8 cellular contexts compared by ENCODE assay signal in the genomic region with DNA sequence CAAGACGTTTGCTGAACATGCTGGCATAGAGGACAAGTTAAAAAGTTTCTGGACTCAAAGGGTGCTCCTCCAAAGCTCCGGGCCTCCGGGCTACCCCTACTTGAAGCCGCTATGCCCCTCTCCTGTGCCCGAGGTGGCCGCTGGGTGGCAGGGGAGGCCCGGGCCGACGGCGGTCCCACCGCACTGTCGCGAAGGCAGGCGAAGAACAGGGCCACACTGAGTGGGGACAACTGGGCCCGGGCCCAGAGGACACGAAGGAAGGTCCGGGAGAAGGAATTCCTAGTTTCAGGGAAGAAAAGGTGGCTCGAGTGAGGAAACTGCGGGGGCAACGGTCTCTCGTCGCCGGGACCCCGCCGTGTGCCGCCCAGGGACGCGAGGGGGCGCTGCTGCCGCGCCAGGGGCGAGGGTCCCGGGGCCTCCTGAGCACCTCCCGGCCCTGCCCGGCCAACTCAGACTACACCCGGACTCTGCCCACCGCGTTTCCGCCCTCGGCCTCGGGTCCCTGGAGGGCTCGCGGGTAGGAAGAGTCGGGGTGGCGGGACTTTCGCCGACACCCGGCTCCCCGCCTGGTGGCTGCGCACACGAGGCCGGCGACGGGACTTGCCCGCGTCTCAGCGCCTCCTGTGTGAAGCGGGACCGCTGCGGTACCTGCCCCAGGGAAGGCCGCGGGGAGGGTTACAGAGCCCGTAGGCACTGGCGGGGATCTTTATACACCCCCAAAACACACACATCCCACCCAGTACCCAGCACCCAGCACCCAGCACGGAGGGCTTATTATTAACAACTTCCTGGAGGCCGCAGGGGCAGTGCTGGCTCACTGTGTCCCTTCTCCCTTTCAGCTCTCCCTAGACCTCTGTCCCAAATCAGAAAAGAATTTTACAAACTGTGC. TPM values are rescaled to one million over a fixed set of nuclear protein-coding genes. Genes with fewer than 3 reads are reported as not detected.
A peak's percentile ranks its signal among the peaks of the same experiment; 100 is the strongest.
DNase-seq lines count a peak whose midpoint lies in the region; ATAC-seq and TF ChIP-seq lines count a peak whose summit lies in the region.

No MANE protein-coding gene starts in this region.

- H3K27me3 ChIP-seq in HCT116 (ENCODE audit: insufficient read depth, low read length) (no peaks in the 10 kb centered on the region), liver (ENCODE audit: control insufficient read depth in 4 of 4, insufficient read depth in 4 of 4, low read length in 3 of 4) (no peaks in the 10 kb centered on the region)

- H3K9ac ChIP-seq in HCT116 (ENCODE audit: low read length) (no peak overlapping the region), liver (ENCODE audit: low read depth in 1 of 2, low read length in 2 of 2) (peak overlapping the region; percentile 59 to 64)

- DNase-seq in GM10248 (ENCODE audit: extremely low spot score), result peak; percentile 88
- no peak for DNase-seq in HCT116 (ENCODE audit: low read depth, low spot score)
- DNase-seq in NAMALWA (ENCODE audit: low spot score), result peak; percentile 86
- DNase-seq in activated CD4-positive, alpha-beta T cell treated with anti-CD3 and anti-CD28 coated beads, Interleukin-2, amount 50 U/mL, for 1 hour, result peak; percentile 64
- DNase-seq in stimulated activated CD4-positive, alpha-beta T cell treated with anti-CD3 and anti-CD28 coated beads, Interleukin-2, amount 100 ng/mL, for 48 hours, result peak; percentile 67 to 73
- no peak for DNase-seq in T1000 (lab: John Stamatoyannopoulos, UW)

- no peak overlapping the region for H3K4me2 ChIP-seq in HCT116 (ENCODE audit: low read length)

- H2AFZ ChIP-seq in HCT116 (ENCODE audit: low read depth, low read length, poor library complexity, severe bottlenecking), result peak overlapping the region; percentile 14

- H3K36me3 ChIP-seq in HCT116 (ENCODE audit: control insufficient read depth in 1 of 2, insufficient read depth in 2 of 2, low read length in 2 of 2) (no peaks in the 10 kb centered on the region), liver (ENCODE audit: control insufficient read depth in 4 of 4, insufficient read depth in 3 of 4, low read depth in 1 of 4, low read length in 3 of 4) (no peaks in the 10 kb centered on the region)

- WGBS in liver, result 6% methylated on average over 66 of the region's 66 CpGs

- CTCF ChIA-PET in GM10248 (lab: Yijun Ruan, JAX) (interaction anchor here (0.6 to 2.1 kb wide), 32 partner anchors 9 to 330 kb away, joined by 3 to 15 read pairs (median 3); no protein-coding TSS in a partner anchor), HCT116 (lab: Charles Lee) (no interaction called here)

- H3K9me3 ChIP-seq in HCT116 (ENCODE audit: control insufficient read depth in 1 of 2, insufficient read depth in 1 of 2, low read depth in 1 of 2, low read length in 2 of 2) (no peaks in the 10 kb centered on the region), liver (ENCODE audit: control insufficient read depth in 4 of 4, low read length in 3 of 4) (no peaks in the 10 kb centered on the region)

- POLR2A ChIA-PET in GM10248 (lab: Yijun Ruan, JAX), result no interaction called here
- POLR2A ChIA-PET in HCT116 (lab: Charles Lee), result no interaction called here

- H3K27ac ChIP-seq in HCT116 (ENCODE audit: low read depth, low read length) (no peak overlapping the region), liver (ENCODE audit: low read depth in 1 of 2, low read length in 2 of 2) (no peak overlapping the region)

- peaks cover 21% of the 10 kb centered on the region for H3K36me3 Mint-ChIP-seq in dendritic cell treated with granulocyte-macrophage colony-stimulating factor and Interleukin-4, amounts not matched to agents 40 ng/mL and 50 ng/mL, for 4 days (ENCODE audit: low read depth)

- H3K9me2 ChIP-seq in HCT116 (ENCODE audit: insufficient read depth), result no peaks in the 10 kb centered on the region

- TF ChIP-seq CTCF in GM10248 (IDR thresholded peaks at IDR 0.05; ENCODE audit: control extremely low read depth, extremely low read depth, low read depth, missing control alignments) (peak; percentile 88), HCT116 (IDR thresholded peaks at IDR 0.05 in 2 of 3, conservative IDR thresholded peaks at IDR 0.05 in 1 of 3; ENCODE audit: borderline replicate concordance in 1 of 3, insufficient read depth in 1 of 3, low read depth in 2 of 3, low read length in 2 of 3) (0 out of 6 replicates have a peak, but pooled peaks of 2 of the 3 experiments have one; percentile 6 to 7), liver (IDR thresholded peaks at IDR 0.05; ENCODE audit: low read depth, low read length, missing input control) (peak; percentile 60)

- RAD21 ChIA-PET in HCT116 (lab: Charles Lee; ENCODE audit: low non-redundant PET in 1 of 2, low total read pairs in 2 of 2, uncharacterized antibody in 2 of 2, unreplicated experiment in 2 of 2), result no interaction called here

- no peak for TF ChIP-seq POLR2A in HCT116 (IDR thresholded peaks at IDR 0.05; ENCODE audit: borderline replicate concordance, extremely low read depth, insufficient read depth, insufficient read length)

- no TSS peak for BruUV-seq in HCT116 (replicated peaks; lab: Mats Ljungman, UMichigan)

- peaks cover 7% of the 10 kb centered on the region for H3K9me3 Mint-ChIP-seq in dendritic cell treated with granulocyte-macrophage colony-stimulating factor and Interleukin-4, amounts not matched to agents 40 ng/mL and 50 ng/mL, for 4 days

- H3K79me2 ChIP-seq in HCT116 (ENCODE audit: insufficient read depth, low read length), result no peaks in the 10 kb centered on the region

- H4K20me1 ChIP-seq in HCT116 (ENCODE audit: insufficient read depth), result no peaks in the 10 kb centered on the region

- H3K4me1 Mint-ChIP-seq in dendritic cell treated with granulocyte-macrophage colony-stimulating factor and Interleukin-4, amounts not matched to agents 40 ng/mL and 50 ng/mL, for 4 days (ENCODE audit: low read depth), result peaks cover 45% of the 10 kb centered on the region

- intact Hi-C loops in HCT116 (cut with micrococcal nuclease), result no loop called here
- intact Hi-C loops in dendritic cell treated with granulocyte-macrophage colony-stimulating factor and Interleukin-4, amounts not matched to agents 40 ng/mL and 50 ng/mL, for 4 days (cut with micrococcal nuclease), result no loop called here

- H3K27me3 Mint-ChIP-seq in dendritic cell treated with granulocyte-macrophage colony-stimulating factor and Interleukin-4, amounts not matched to agents 40 ng/mL and 50 ng/mL, for 4 days, result peaks cover 3% of the 10 kb centered on the region

- no peak overlapping the region for H3K4me3 ChIP-seq in HCT116 (replicated peaks in 1 of 2; ENCODE audit: low read depth in 1 of 2, low read length in 2 of 2)
- H3K4me3 ChIP-seq in liver (ENCODE audit: low read depth in 1 of 3, low read length in 3 of 3), result peak overlapping the region; percentile 15 to 40 (median 36)

- peak overlapping the region; percentile 95 for H3K4me3 Mint-ChIP-seq in dendritic cell treated with granulocyte-macrophage colony-stimulating factor and Interleukin-4, amounts not matched to agents 40 ng/mL and 50 ng/mL, for 4 days

- H3K4me1 ChIP-seq in HCT116 (ENCODE audit: control insufficient read depth in 1 of 2, insufficient read depth in 2 of 2, low read length in 2 of 2) (no peaks in the 10 kb centered on the region), liver (ENCODE audit: control insufficient read depth in 4 of 4, insufficient read depth in 4 of 4, low read length in 3 of 4) (peaks cover 3 to 5% (median 4%) of the 10 kb centered on the region in 4 donors)

- peak; percentile 54 for ATAC-seq in HCT116

- no peak for TF ChIP-seq RAD21 in HCT116 (IDR thresholded peaks at IDR 0.05; ENCODE audit: low read depth)
- TF ChIP-seq RAD21 in liver (IDR thresholded peaks at IDR 0.05), result peak; percentile 74 to 79

- H3K27ac Mint-ChIP-seq in dendritic cell treated with granulocyte-macrophage colony-stimulating factor and Interleukin-4, amounts not matched to agents 40 ng/mL and 50 ng/mL, for 4 days, result peak overlapping the region; percentile 98

TF ChIP-seq in HCT116, 20 proteins besides CTCF, POLR2A, EP300 and RAD21 (continues in another document):
- TF ChIP-seq CBX3 (IDR thresholded peaks at IDR 0.05; ENCODE audit: low read depth), result no peak
- no peak for TF ChIP-seq ELF1 (IDR thresholded peaks at IDR 0.05; ENCODE audit: borderline replicate concordance, low read depth)
- no peak for TF ChIP-seq SRF (IDR thresholded peaks at IDR 0.05; ENCODE audit: low read depth)
- TF ChIP-seq TCF7L2 (IDR thresholded peaks at IDR 0.05; ENCODE audit: borderline replicate concordance, extremely low read depth, insufficient read depth, insufficient read length), result no peak
- no peak for TF ChIP-seq ZFX (IDR thresholded peaks at IDR 0.05)
- TF ChIP-seq SIN3A (IDR thresholded peaks at IDR 0.05; ENCODE audit: low read depth), result no peak
- TF ChIP-seq EZH2 (IDR thresholded peaks at IDR 0.05), result no peak
- TF ChIP-seq JUND (IDR thresholded peaks at IDR 0.05), result no peak

TF ChIP-seq in liver, 16 proteins besides CTCF, POLR2A, EP300 and RAD21 (continues in another document):
- TF ChIP-seq, protein P1, sequence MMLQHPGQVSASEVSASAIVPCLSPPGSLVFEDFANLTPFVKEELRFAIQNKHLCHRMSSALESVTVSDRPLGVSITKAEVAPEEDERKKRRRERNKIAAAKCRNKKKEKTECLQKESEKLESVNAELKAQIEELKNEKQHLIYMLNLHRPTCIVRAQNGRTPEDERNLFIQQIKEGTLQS (IDR thresholded peaks at IDR 0.05), result no peak

RNA-seq across cellular contexts. Expression of a gene that starts 0.8 kb away (rescaled TPM):
- total RNA-seq in HCT116 (2021; ENCODE audit: unreplicated experiment) (not detected), liver (not detected)
- not detected in 2 replicates for polyA plus RNA-seq in HCT116 (2012)
- not detected for polyA plus RNA-seq in liver

RNA-seq across cellular contexts. Expression of a gene that starts 29.6 kb away (rescaled TPM):
- total RNA-seq in HCT116 (2021; ENCODE audit: unreplicated experiment) (67.0 TPM), liver (100 to 1,000 TPM in 1 of 2 donors, 10 to 100 TPM in 1; 70.9 to 103 TPM)
- polyA plus RNA-seq in HCT116 (2012), result 35.6 and 36.1 TPM in 2 replicates
- polyA plus RNA-seq in liver, result 10 to 100 TPM; 11.6 to 14.9 TPM

Comparison
In these comparisons a context has a peak if more than half of its experiments do, and no peak if none do; other contexts are left out.
1. DNase-seq: peak in GM10248 (single experiment), NAMALWA (single experiment), activated CD4-positive, alpha-beta T cell treated with anti-CD3 and anti-CD28 coated beads, Interleukin-2, amount 50 U/mL, for 1 hour (single experiment) and stimulated activated CD4-positive, alpha-beta T cell treated with anti-CD3 and anti-CD28 coated beads, Interleukin-2, amount 100 ng/mL, for 48 hours (2 of 2); none in HCT116 (single experiment) and T1000 (single experiment).
2. CTCF ChIP-seq: peak in every context shown above with its lines; median percentile 88 in GM10248; 60 in liver; 6 in HCT116.
3. H3K4me3 ChIP-seq: peak in liver (3 of 3); none in HCT116 (0 of 2).